19 cellular contexts compared by ENCODE assay signal in the genomic region with DNA sequence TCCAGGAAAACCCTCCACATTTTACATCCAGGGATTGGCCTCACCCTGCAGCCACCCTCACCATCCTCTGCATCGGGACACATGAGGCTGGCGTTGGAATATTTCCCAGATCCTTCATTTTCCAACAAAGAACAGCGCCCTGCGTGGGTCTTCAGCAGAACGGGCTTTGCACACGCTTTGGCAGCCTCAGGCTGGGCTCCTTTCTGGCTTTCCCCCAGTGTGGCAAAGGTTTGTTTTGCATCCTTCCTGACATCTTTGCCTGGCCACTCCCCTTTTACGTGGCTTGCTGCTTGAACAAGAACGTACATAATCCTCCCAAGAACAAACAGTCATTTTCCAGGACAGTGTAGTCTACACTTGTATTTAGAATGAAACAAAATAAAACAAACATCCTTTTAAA. TPM values are rescaled to one million over a fixed set of nuclear protein-coding genes. Genes with fewer than 3 reads are reported as not detected.
DNase-seq lines count a peak whose midpoint lies in the region; ATAC-seq and TF ChIP-seq lines count a peak whose summit lies in the region.
"Had no signal": no experiment of that assay in that cellular context is flagged by ENCODE, and none has a peak within 500 bp of the region (broad histone marks: within the 10 kb centered on the region; RNA-seq: fewer than 3 reads in every experiment).

No MANE protein-coding gene starts in this region.

- H3K9me3 Mint-ChIP-seq in natural killer cell = no peaks in the 10 kb centered on the region
- H3K9me3 Mint-ChIP-seq: activated T-cell treated with anti-CD3 and anti-CD28 coated beads, Interleukin-2, amount 50 U/mL, for 4 hours had no signal

- peak; percentile 12 for DNase-seq in NCI-H510A treated with DMSO at 0.1 percent for 48 hours (lab: John Stamatoyannopoulos, UW)
- no peak for DNase-seq in NCI-H510A (lab: John Stamatoyannopoulos, UW)
- peak; percentile 69 for DNase-seq in globus pallidus (ENCODE audit: low spot score)
- DNase-seq in occipital lobe (lab: John Stamatoyannopoulos, UW) = peak; percentile 44
- DNase-seq in activated gamma-delta T cell treated with Interleukin-2 at 50 U/mL for 16 hours = no peak
- DNase-seq in HCEC 1CT = no peak
- DNase-seq in natural killer cell = no peak
- DNase-seq: activated B cell treated with CpG ODN at 0.5 μM for 24 hours; activated CD8-positive, alpha-beta T cell treated with anti-CD3 and anti-CD28 coated beads, Interleukin-2, amount 10 ng/mL, durations not matched to agents 7 days and 5 days; activated T-cell treated with anti-CD3 and anti-CD28 coated beads, Interleukin-2, amount 50 U/mL, for 4 hours; H7; left ventricle myocardium superior; NCI-H2029 treated with DMSO at 0.1 percent for 48 hours; NCI-H524; SJCRH30; T-helper 17 cell had no signal

- no peak for ATAC-seq in HG03439 (IDR thresholded peaks at IDR 0.05; ENCODE audit: unreplicated experiment)
- ATAC-seq in natural killer cell = no peak
- ATAC-seq: activated CD8-positive, alpha-beta T cell treated with anti-CD3 and anti-CD28 coated beads, Interleukin-2, amount 10 ng/mL, durations not matched to agents 7 days and 5 days; activated naive CD4-positive, alpha-beta T cell treated with anti-CD3 and anti-CD28 coated beads, Interleukin-2, amount 50 U/mL, for 72 hours; activated T-cell treated with anti-CD3 and anti-CD28 coated beads, Interleukin-2, amount 50 U/mL, for 4 hours; left ventricle myocardium superior; T-helper 17 cell had no signal

- no peak overlapping the region for H3K27ac Mint-ChIP-seq in natural killer cell
- H3K27ac Mint-ChIP-seq: activated B cell treated with CpG ODN at 0.5 μM for 24 hours; activated CD8-positive, alpha-beta T cell treated with anti-CD3 and anti-CD28 coated beads, Interleukin-2, amount 10 ng/mL, durations not matched to agents 7 days and 5 days; activated naive CD4-positive, alpha-beta T cell treated with anti-CD3 and anti-CD28 coated beads, Interleukin-2, amount 50 U/mL, for 72 hours; CD14-positive monocyte; T-helper 17 cell had no signal

- H3K27me3 Mint-ChIP-seq in natural killer cell (ENCODE audit: low read depth in 2 of 2) = peaks cover 0 to 6% of the 10 kb centered on the region in 2 donors

- H3K36me3 Mint-ChIP-seq in natural killer cell = no peaks in the 10 kb centered on the region
- H3K36me3 Mint-ChIP-seq: activated naive CD4-positive, alpha-beta T cell treated with anti-CD3 and anti-CD28 coated beads, Interleukin-2, amount 50 U/mL, for 72 hours; CD14-positive monocyte had no signal

- no peaks in the 10 kb centered on the region for H3K4me1 Mint-ChIP-seq in natural killer cell
- H3K4me1 Mint-ChIP-seq: activated B cell treated with CpG ODN at 0.5 μM for 24 hours, CD14-positive monocyte, T-helper 17 cell had no signal

- H3K4me3 Mint-ChIP-seq in natural killer cell = no peak overlapping the region
- H3K4me3 Mint-ChIP-seq: activated B cell treated with CpG ODN at 0.5 μM for 24 hours; activated CD8-positive, alpha-beta T cell treated with anti-CD3 and anti-CD28 coated beads, Interleukin-2, amount 10 ng/mL, durations not matched to agents 7 days and 5 days; activated T-cell treated with anti-CD3 and anti-CD28 coated beads, Interleukin-2, amount 50 U/mL, for 4 hours; CD14-positive monocyte; T-helper 17 cell had no signal

- TF ChIP-seq CTCF in natural killer cell (IDR thresholded peaks at IDR 0.05) = no peak

- intact Hi-C loops in natural killer cell (cut with micrococcal nuclease) = no loop called here

RNA-seq across cellular contexts. Expression of a gene that starts 25.6 kb away (rescaled TPM):
- total RNA-seq in occipital lobe = 1.4 TPM
- 1 to 10 TPM in 2 of 3 donors, under 1 TPM in 1; 0.85 to 2.5 (median 2.4) TPM for total RNA-seq in natural killer cell

RNA-seq across cellular contexts. Expression of a gene that starts 42.3 kb away (rescaled TPM):
- total RNA-seq in occipital lobe = 13.3 TPM
- 1 to 10 TPM; 4.6 to 9.6 (median 8.3) TPM for total RNA-seq in natural killer cell

Comparison
In these comparisons a context has a peak if more than half of its experiments do, and no peak if none do; other contexts are left out.
1. DNase-seq: peak in NCI-H510A treated with DMSO at 0.1 percent for 48 hours (single experiment), globus pallidus (single experiment) and occipital lobe (single experiment); none in NCI-H510A (single experiment), activated gamma-delta T cell treated with Interleukin-2 at 50 U/mL for 16 hours (single experiment), HCEC 1CT (single experiment) and natural killer cell (single experiment).